14 cellular contexts compared by ENCODE assay signal in the genomic region with DNA sequence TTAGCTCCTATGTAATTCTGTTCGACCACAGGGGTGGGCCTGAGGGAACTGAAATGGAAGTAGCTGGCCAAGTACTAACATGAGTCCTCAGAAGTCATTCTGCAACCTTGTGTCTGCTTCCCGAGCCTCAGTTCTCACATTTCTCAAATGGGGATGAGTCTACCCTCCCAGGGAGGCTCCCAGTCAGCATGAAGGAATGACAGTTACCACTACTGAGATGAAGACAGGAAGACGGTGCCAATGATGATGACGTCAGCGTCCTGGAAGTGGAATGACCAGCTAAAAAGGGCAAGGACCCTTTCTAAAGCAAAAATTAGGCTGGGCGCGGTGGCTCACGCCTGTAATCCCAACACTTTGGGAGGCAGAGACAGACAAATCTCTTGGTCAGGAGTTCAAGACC. TPM values are rescaled to one million over a fixed set of nuclear protein-coding genes. Genes with fewer than 3 reads are reported as not detected.
DNase-seq lines count a peak whose midpoint lies in the region; ATAC-seq and TF ChIP-seq lines count a peak whose summit lies in the region.
"Had no signal": no experiment of that assay in that cellular context is flagged by ENCODE, and none has a peak within 500 bp of the region (broad histone marks: within the 10 kb centered on the region; RNA-seq: fewer than 3 reads in every experiment).

No MANE protein-coding gene starts in this region.

- H2BK120ac ChIP-seq in IMR-90 (ENCODE audit: low read depth, low read length) (peak overlapping the region; percentile 81), mesenchymal stem cell (ENCODE audit: low read depth, low read length) (no peak overlapping the region)

- H3K18ac ChIP-seq in IMR-90 (ENCODE audit: low read depth, low read length) (peak overlapping the region; percentile 6; the same call in 1 of the 2 replicates), mesenchymal stem cell (ENCODE audit: low read depth in 1 of 2, low read length in 2 of 2) (peak overlapping the region in 1 of 2 experiments; percentile 0)

- no peaks in the 10 kb centered on the region for H3K36me3 ChIP-seq in IMR-90 (ENCODE audit: control insufficient read depth, insufficient read depth, low read length)
- H3K36me3 ChIP-seq in mesenchymal stem cell (ENCODE audit: control insufficient read depth in 1 of 2, insufficient read depth in 2 of 2, low read depth in 1 of 2, low read length in 2 of 2): peaks cover 2 to 4% of the 10 kb centered on the region in 2 experiments
- H3K36me3 ChIP-seq: adrenal gland had no signal

- CTCF ChIA-PET in IMR-90 (lab: Yijun Ruan, JAX): interaction anchor here (0.8 kb wide), 1 partner anchor 189 kb away, joined by 3 read pairs; a partner anchor contains a TSS

- TF ChIP-seq CTCF in AG09319 (IDR thresholded peaks at IDR 0.05; ENCODE audit: low read depth, low read length) (no peak), IMR-90 (conservative IDR thresholded peaks at IDR 0.05; ENCODE audit: low read depth, low read length) (no peak)

- in situ Hi-C loops in IMR-90 (cut with MboI; ENCODE audit: low sequenced_read_pairs): loop anchor here (5.0 kb wide), 1 partner anchor 336 kb away; no protein-coding TSS in a partner anchor

- peak overlapping the region; percentile 85 for H2BK20ac ChIP-seq in IMR-90 (ENCODE audit: low read depth, low read length)

- DNase-seq in AG09319 (ENCODE audit: extremely low read depth, low read depth) (peak; percentile 75), IMR-90 (peak; percentile 99), brain pericyte (ENCODE audit: low read depth, low spot score) (peak; percentile 71), mesenchymal stem cell (peak; percentile 90), NCI-H1694 treated with DMSO at 0.1 percent for 48 hours (lab: John Stamatoyannopoulos, UW) (no peak), SIG-M5 (lab: John Stamatoyannopoulos, UW) (no peak)
- no peak for DNase-seq in stimulated activated naive CD4-positive, alpha-beta T cell (lab: John Stamatoyannopoulos, UW)
- DNase-seq: CD8-positive, alpha-beta memory T cell; midbrain; NCI-H1048; stimulated activated naive CD8-positive, alpha-beta T cell treated with anti-CD3 and anti-CD28 coated beads, Interleukin-15, amount 100 ng/mL, for 72 hours had no signal

- H3K4ac ChIP-seq in IMR-90 (ENCODE audit: low read depth, low read length) (peak overlapping the region; percentile 88), mesenchymal stem cell (ENCODE audit: low read depth in 1 of 2, low read length in 2 of 2) (no peak overlapping the region)

- peak; percentile 13; the same call in 1 of the 2 replicates for TF ChIP-seq RAD21 in IMR-90 (IDR thresholded peaks at IDR 0.05; ENCODE audit: low read length)

- H3K9me3 ChIP-seq in IMR-90 (ENCODE audit: control insufficient read depth, insufficient read depth, low read length) (no peaks in the 10 kb centered on the region), mesenchymal stem cell (ENCODE audit: control insufficient read depth, low read length) (no peaks in the 10 kb centered on the region)
- H3K9me3 ChIP-seq: adrenal gland had no signal

- H3K23ac ChIP-seq in IMR-90 (ENCODE audit: low read depth, low read length): peak overlapping the region; percentile 29; the same call in 1 of the 2 replicates
- no peak overlapping the region for H3K23ac ChIP-seq in mesenchymal stem cell (ENCODE audit: low read length in 2 of 2)

- POLR2A ChIA-PET in IMR-90 (lab: Charles Lee; ENCODE audit: unreplicated experiment): no interaction called here

- no peaks in the 10 kb centered on the region for H3K79me1 ChIP-seq in IMR-90 (ENCODE audit: low read depth in 1 of 2, low read length in 2 of 2)
- no peaks in the 10 kb centered on the region for H3K79me1 ChIP-seq in mesenchymal stem cell (replicated peaks; ENCODE audit: low read length, poor library complexity, severe bottlenecking)

- no peak overlapping the region for H3K56ac ChIP-seq in IMR-90 (ENCODE audit: extremely low read depth, insufficient read depth, low read length)

- peak overlapping the region; percentile 93 for H2AK5ac ChIP-seq in IMR-90 (ENCODE audit: low read depth, low read length)
- no peak overlapping the region for H2AK5ac ChIP-seq in mesenchymal stem cell (ENCODE audit: low read length, severe bottlenecking)

- no peak for TF ChIP-seq POLR2A in IMR-90 (IDR thresholded peaks at IDR 0.05; ENCODE audit: low read depth, low read length)

- H4K20me1 ChIP-seq in IMR-90 (ENCODE audit: insufficient read depth, low read length): peaks cover 6% of the 10 kb centered on the region

- peak overlapping the region; percentile 76 for H4K91ac ChIP-seq in IMR-90 (ENCODE audit: insufficient read depth, low read depth, low read length)
- no peak overlapping the region for H4K91ac ChIP-seq in mesenchymal stem cell (ENCODE audit: low read length)

- no peak overlapping the region for H2BK12ac ChIP-seq in mesenchymal stem cell (ENCODE audit: low read length in 2 of 2)

- H3K14ac ChIP-seq in IMR-90 (replicated peaks; ENCODE audit: low read depth, low read length): peak overlapping the region; percentile 80
- H3K14ac ChIP-seq in mesenchymal stem cell (ENCODE audit: low read length in 2 of 2): no peak overlapping the region

- H3K4me3 ChIP-seq in IMR-90 (ENCODE audit: insufficient read depth, low read depth, low read length): no peak overlapping the region
- H3K4me3 ChIP-seq in mesenchymal stem cell (ENCODE audit: insufficient read depth in 1 of 2, low read depth in 1 of 2, low read length in 2 of 2): peak overlapping the region in 1 of 2 experiments; percentile 34
- H3K4me3 ChIP-seq: adrenal gland had no signal

- H3K27ac ChIP-seq in IMR-90 (ENCODE audit: insufficient read depth, low read length): peak overlapping the region; percentile 62
- H3K27ac ChIP-seq in mesenchymal stem cell (ENCODE audit: low read length, poor library complexity, severe bottlenecking): no peak overlapping the region
- H3K27ac ChIP-seq: adrenal gland had no signal

- peak; percentile 56 for ATAC-seq in IMR-90 (ENCODE audit: low read depth)
- no peak for ATAC-seq in GM21381 (IDR thresholded peaks at IDR 0.05; ENCODE audit: unreplicated experiment)
- ATAC-seq: Panc1; stimulated activated naive CD8-positive, alpha-beta T cell treated with anti-CD3 and anti-CD28 coated beads, Interleukin-15, amount 100 ng/mL, for 72 hours had no signal

- H2BK5ac ChIP-seq in IMR-90 (ENCODE audit: low read depth, low read length, poor library complexity, severe bottlenecking): peak overlapping the region; percentile 86
- H2BK5ac ChIP-seq in mesenchymal stem cell (ENCODE audit: low read depth, low read length, poor library complexity, severe bottlenecking): no peak overlapping the region

- H2BK15ac ChIP-seq in IMR-90 (ENCODE audit: low read depth, low read length): peak overlapping the region; percentile 92; the same call in 2 of the 3 replicates
- H2BK15ac ChIP-seq in mesenchymal stem cell (ENCODE audit: low read depth, poor library complexity, severe bottlenecking): peak overlapping the region; percentile 26

- WGBS in IMR-90 (ENCODE audit: extremely low coverage in 2 of 2, insufficient read length in 1 of 2), 2 experiments: 50% methylated on average over 2 of the region's 8 CpGs; no CpG with 5 or more reads in 1 of the 2 experiments
- 55% methylated on average over 8 of the region's 8 CpGs for WGBS in mesenchymal stem cell

- peak overlapping the region; percentile 88 for H2AK9ac ChIP-seq in IMR-90 (replicated peaks; ENCODE audit: low read depth, low read length, poor library complexity)

- H4K8ac ChIP-seq in IMR-90 (ENCODE audit: low read depth in 2 of 2, low read length in 2 of 2): peak overlapping the region; percentile 34 to 79
- no peak overlapping the region for H4K8ac ChIP-seq in mesenchymal stem cell (ENCODE audit: low read length)

- BruUV-seq in IMR-90 (replicated peaks; lab: Mats Ljungman, UMichigan): no TSS peak

- no peak overlapping the region; the same call in 1 of the 2 replicates for H3K4me2 ChIP-seq in IMR-90 (ENCODE audit: low read depth, low read length)
- H3K4me2 ChIP-seq in mesenchymal stem cell (ENCODE audit: low read length, poor library complexity, severe bottlenecking): peak overlapping the region; percentile 7

- H3K27me3 ChIP-seq in IMR-90 (ENCODE audit: control insufficient read depth, insufficient read depth, low read length) (no peaks in the 10 kb centered on the region), mesenchymal stem cell (ENCODE audit: control insufficient read depth in 1 of 2, insufficient read depth in 1 of 2, low read length in 2 of 2) (peaks cover 0 to 21% of the 10 kb centered on the region in 2 experiments)

- H3K9ac ChIP-seq in IMR-90 (ENCODE audit: low read depth, low read length): no peak overlapping the region
- peak overlapping the region; percentile 71 for H3K9ac ChIP-seq in mesenchymal stem cell (ENCODE audit: low read length)

- H3K9me1 ChIP-seq in IMR-90 (ENCODE audit: insufficient read depth, low read length): peaks cover 11% of the 10 kb centered on the region

- intact Hi-C loops in IMR-90 (cut with micrococcal nuclease): loop anchor here (10.0 kb wide), 2 partner anchors 419 to 719 kb away; no protein-coding TSS in a partner anchor

- H4K5ac ChIP-seq in IMR-90 (ENCODE audit: low read depth, low read length): no peak overlapping the region; the same call in 1 of the 2 replicates

- dilution Hi-C loops in IMR-90 (cut with HindIII; ENCODE audit: low sequenced_read_pairs, unreplicated experiment): no loop called here

- peaks cover 10% of the 10 kb centered on the region for H3K4me1 ChIP-seq in IMR-90 (ENCODE audit: control insufficient read depth, insufficient read depth, low read length)
- H3K4me1 ChIP-seq in mesenchymal stem cell (ENCODE audit: control insufficient read depth, insufficient read depth, low read depth, low read length): peaks cover 32% of the 10 kb centered on the region

- H2AFZ ChIP-seq in IMR-90 (replicated peaks; ENCODE audit: low read length, poor library complexity) (peak overlapping the region; percentile 86), mesenchymal stem cell (ENCODE audit: low read depth, low read length) (no peak overlapping the region)

RNA-seq across cellular contexts. Expression of a gene that starts 6.8 kb away (rescaled TPM):
- total RNA-seq in IMR-90 (2012; rRNA removed): 0.28 and 0.36 TPM in 2 replicates
- polyA plus RNA-seq in IMR-90 (2012; rRNA removed): 2.7 and 3.6 TPM in 2 replicates
- polyA plus RNA-seq in IMR-90 (2012; cell fraction: cytosol; rRNA removed): 2.5 and 3.4 TPM in 2 replicates
- polyA plus RNA-seq in IMR-90 (2012; cell fraction: nucleus; rRNA removed; ENCODE audit: low replicate concordance): 22.0 and 36.8 TPM in 2 replicates
- polyA plus RNA-seq in mesenchymal stem cell (2013, experiment 1 of 2): 2.0 TPM
- polyA plus RNA-seq in mesenchymal stem cell (2013, experiment 2 of 2): 1.8 TPM

RNA-seq across cellular contexts. Expression of a gene that starts 6.9 kb away (rescaled TPM):
- total RNA-seq in IMR-90 (2012; rRNA removed): 11.9 and 12.5 TPM in 2 replicates
- 32.9 and 42.2 TPM in 2 replicates for polyA plus RNA-seq in IMR-90 (2012; rRNA removed)
- 18.6 and 48.3 TPM in 2 replicates for polyA plus RNA-seq in IMR-90 (2012; cell fraction: cytosol; rRNA removed)
- 25.4 and 59.2 TPM in 2 replicates for polyA plus RNA-seq in IMR-90 (2012; cell fraction: nucleus; rRNA removed; ENCODE audit: low replicate concordance)
- 32.1 TPM for polyA plus RNA-seq in mesenchymal stem cell (2013, experiment 1 of 2)
- 29.4 TPM for polyA plus RNA-seq in mesenchymal stem cell (2013, experiment 2 of 2)

RNA-seq across cellular contexts. Expression of a gene that starts 13.9 kb away (rescaled TPM):
- total RNA-seq in IMR-90 (2012; rRNA removed): 10.8 TPM in 2 replicates
- polyA plus RNA-seq in IMR-90 (2012; rRNA removed): 60.6 and 60.9 TPM in 2 replicates
- polyA plus RNA-seq in IMR-90 (2012; cell fraction: cytosol; rRNA removed): 40.8 and 52.3 TPM in 2 replicates
- polyA plus RNA-seq in IMR-90 (2012; cell fraction: nucleus; rRNA removed; ENCODE audit: low replicate concordance): 40.3 and 50.7 TPM in 2 replicates
- 29.7 TPM for polyA plus RNA-seq in mesenchymal stem cell (2013, experiment 1 of 2)
- 30.1 TPM for polyA plus RNA-seq in mesenchymal stem cell (2013, experiment 2 of 2)

RNA-seq across cellular contexts. Expression of a gene that starts 24.4 kb away (rescaled TPM):
- 35.3 and 35.7 TPM in 2 replicates for total RNA-seq in IMR-90 (2012; rRNA removed)
- 47.6 and 48.6 TPM in 2 replicates for polyA plus RNA-seq in IMR-90 (2012; rRNA removed)
- 41.6 and 60.0 TPM in 2 replicates for polyA plus RNA-seq in IMR-90 (2012; cell fraction: cytosol; rRNA removed)
- 105 and 190 TPM in 2 replicates for polyA plus RNA-seq in IMR-90 (2012; cell fraction: nucleus; rRNA removed; ENCODE audit: low replicate concordance)
- polyA plus RNA-seq in mesenchymal stem cell (2013, experiment 1 of 2): 45.2 TPM
- polyA plus RNA-seq in mesenchymal stem cell (2013, experiment 2 of 2): 45.9 TPM

RNA-seq across cellular contexts. Expression of a gene that starts 46.3 kb away (rescaled TPM):
- total RNA-seq in IMR-90 (2012; rRNA removed): 44.8 and 51.4 TPM in 2 replicates
- polyA plus RNA-seq in IMR-90 (2012; rRNA removed): 119 and 126 TPM in 2 replicates
- polyA plus RNA-seq in IMR-90 (2012; cell fraction: cytosol; rRNA removed): 146 and 387 TPM in 2 replicates
- polyA plus RNA-seq in IMR-90 (2012; cell fraction: nucleus; rRNA removed; ENCODE audit: low replicate concordance): 158 and 207 TPM in 2 replicates
- polyA plus RNA-seq in mesenchymal stem cell (2013, experiment 1 of 2): 127 TPM
- 132 TPM for polyA plus RNA-seq in mesenchymal stem cell (2013, experiment 2 of 2)

Comparison
In these comparisons a context has a peak if more than half of its experiments do, and no peak if none do; other contexts are left out.
1. DNase-seq: peak in AG09319 (single experiment), IMR-90 (single experiment), brain pericyte (single experiment) and mesenchymal stem cell (single experiment); none in stimulated activated naive CD4-positive, alpha-beta T cell (0 of 6), NCI-H1694 treated with DMSO at 0.1 percent for 48 hours (single experiment) and SIG-M5 (single experiment).